ENCODE assay signal across 17 cellular contexts in the genomic region with DNA sequence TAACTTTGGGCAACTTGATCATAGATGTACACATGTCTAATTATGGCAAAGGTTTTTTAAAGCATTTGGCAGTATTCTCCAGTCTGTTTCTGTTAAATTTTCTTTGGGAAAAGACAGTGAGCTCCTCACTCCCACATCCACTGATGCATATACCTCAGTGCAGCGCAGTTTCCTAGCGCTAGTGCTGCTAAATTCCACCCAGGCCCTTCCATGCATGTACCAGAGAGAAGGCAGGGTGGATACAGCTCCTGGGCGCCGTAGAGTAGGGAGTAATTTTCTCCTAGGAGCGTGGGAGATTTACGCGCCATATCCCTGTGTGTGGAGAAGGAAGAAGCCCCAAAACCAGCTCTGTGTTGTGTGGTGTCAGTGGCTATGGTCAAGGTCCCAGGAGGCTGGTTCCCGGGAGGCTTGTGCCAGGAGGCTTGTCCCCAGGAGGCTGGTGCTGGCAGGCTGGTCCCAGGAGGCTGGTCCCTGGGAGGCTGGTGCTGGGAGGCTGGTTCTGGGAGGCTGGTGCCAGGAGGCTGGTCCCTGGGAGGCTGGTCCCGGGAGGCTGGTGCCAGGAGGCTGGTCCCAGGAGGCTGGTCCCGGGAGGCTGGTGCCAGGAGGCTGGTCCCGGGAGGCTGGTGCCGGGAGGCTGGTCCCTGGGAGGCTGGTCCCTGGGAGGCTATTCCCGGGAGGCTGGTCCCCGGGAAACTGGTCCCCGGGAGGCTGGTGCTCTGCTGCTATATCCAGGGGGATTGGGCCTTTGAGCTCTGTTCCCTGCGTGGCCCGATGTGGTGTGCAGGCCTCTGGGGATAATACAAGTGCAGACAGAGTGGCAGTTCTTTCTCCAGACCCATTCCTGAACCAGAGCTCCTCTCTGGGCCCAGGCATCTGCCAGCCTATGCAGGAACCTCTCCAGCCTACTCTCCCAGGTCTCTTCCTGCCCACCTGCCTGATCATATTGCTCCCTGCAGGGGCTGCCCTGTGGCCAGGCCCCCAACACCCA.
DNase-seq lines count a peak whose midpoint lies in the region; ATAC-seq and TF ChIP-seq lines count a peak whose summit lies in the region.
"Had no signal": no experiment of that assay in that cellular context is flagged by ENCODE, and none has a peak within 500 bp of the region (broad histone marks: within the 10 kb centered on the region; RNA-seq: fewer than 3 reads in every experiment).

No MANE protein-coding gene starts in this region.

- peaks cover 0 to 2% (median 0%) of the 10 kb centered on the region in 8 donors for H3K9me3 Mint-ChIP-seq in CD4-positive, alpha-beta memory T cell
- H3K9me3 Mint-ChIP-seq: CD8-positive, alpha-beta memory T cell had no signal

- peaks cover 28% of the 10 kb centered on the region for H3K4me1 ChIP-seq in Loucy (ENCODE audit: insufficient read depth, low read length, poor library complexity, severe bottlenecking)
- no peaks in the 10 kb centered on the region for H3K4me1 ChIP-seq in PC-3 (ENCODE audit: insufficient read depth, low read length)
- H3K4me1 ChIP-seq in CD4-positive, alpha-beta memory T cell (ENCODE audit: insufficient read depth, low read length) = no peaks in the 10 kb centered on the region
- peaks cover 5% of the 10 kb centered on the region; the same call in 1 of the 2 replicates for H3K4me1 ChIP-seq in GM23248 (ENCODE audit: insufficient read depth)

- H3K79me2 ChIP-seq in Loucy (ENCODE audit: insufficient read depth, low read length) (no peaks in the 10 kb centered on the region), PC-3 (ENCODE audit: low read length) (no peaks in the 10 kb centered on the region), GM23248 (ENCODE audit: insufficient read depth) (no peaks in the 10 kb centered on the region)

- H3K27ac Mint-ChIP-seq in CD4-positive, alpha-beta memory T cell = no peak overlapping the region
- H3K27ac Mint-ChIP-seq: B cell; CD8-positive, alpha-beta memory T cell had no signal

- H3K9ac ChIP-seq in Loucy (ENCODE audit: low read depth, low read length, poor library complexity, severe bottlenecking) = peak overlapping the region; percentile 53
- H3K9ac ChIP-seq in PC-3 (ENCODE audit: low read length) = no peak overlapping the region
- no peak overlapping the region for H3K9ac ChIP-seq in GM23248

- no TSS peak for BruUV-seq in PC-3 (replicated peaks; lab: Mats Ljungman, UMichigan)

- no peaks in the 10 kb centered on the region for H3F3A ChIP-seq in Loucy (ENCODE audit: low read depth)
- H3F3A ChIP-seq in PC-3 (ENCODE audit: low read length, unreplicated experiment) = no peaks in the 10 kb centered on the region
- H3F3A ChIP-seq in GM23248 (ENCODE audit: insufficient read depth) = 0 out of 2 replicates have a peak, but pooled peaks cover 1% of the 10 kb centered on the region

- H2AFZ ChIP-seq in Loucy (ENCODE audit: low read length) (0 out of 2 replicates have a peak overlapping the region, but pooled peaks have one; percentile 8), PC-3 (ENCODE audit: low read length) (no peak overlapping the region), GM23248 (no peak overlapping the region)

- H3K36me3 Mint-ChIP-seq in CD4-positive, alpha-beta memory T cell = no peaks in the 10 kb centered on the region
- H3K36me3 Mint-ChIP-seq: CD8-positive, alpha-beta memory T cell had no signal

- H3K27ac ChIP-seq in coronary artery = peak overlapping the region in 1 of 2 donors; percentile 67
- peak overlapping the region; percentile 33 for H3K27ac ChIP-seq in temporal lobe (ENCODE audit: low read depth, low read length)
- no peak overlapping the region for H3K27ac ChIP-seq in PC-3 (ENCODE audit: low read length)
- no peak overlapping the region for H3K27ac ChIP-seq in CD4-positive, alpha-beta memory T cell (ENCODE audit: low read depth, low read length)
- no peak overlapping the region for H3K27ac ChIP-seq in GM23248

- in situ Hi-C loops in GM23248 (cut with MboI) = no loop called here

- TF ChIP-seq CTCF in Loucy (conservative IDR thresholded peaks at IDR 0.05; ENCODE audit: low read length) (no peak), coronary artery (IDR thresholded peaks at IDR 0.05) (no peak), PC-3 (conservative IDR thresholded peaks at IDR 0.05; ENCODE audit: low read depth, low read length) (no peak)

- DNase-seq in coronary artery (ENCODE audit: low spot score) = peak; percentile 71
- DNase-seq in middle frontal gyrus (ENCODE audit: extremely low spot score, low spot score) = peak; percentile 20
- no peak for DNase-seq in PC-3
- DNase-seq in CD4-positive, alpha-beta memory T cell = no peak
- DNase-seq in GM23248 = no peak
- DNase-seq: CD8-positive, alpha-beta memory T cell; DND-41; GDM1; KG1; NCI-H1105; NCI-H1694 treated with DMSO at 0.1 percent for 48 hours; NCI-H446; SHP77 treated with DMSO at 0.1 percent for 48 hours had no signal

- H3K4me3 ChIP-seq in Loucy (ENCODE audit: low read length, poor library complexity, severe bottlenecking) (no peak overlapping the region), coronary artery (no peak overlapping the region), PC-3 (ENCODE audit: low read length) (no peak overlapping the region), GM23248 (no peak overlapping the region)
- H3K4me3 ChIP-seq in CD4-positive, alpha-beta memory T cell (ENCODE audit: low read length in 2 of 2) = no peak overlapping the region

- peak overlapping the region; percentile 37 for H3K4me2 ChIP-seq in Loucy (ENCODE audit: low read depth, low read length, poor library complexity, severe bottlenecking)
- H3K4me2 ChIP-seq in PC-3 (ENCODE audit: low read length) = no peak overlapping the region
- H3K4me2 ChIP-seq in GM23248 (ENCODE audit: unreplicated experiment) = no peak overlapping the region

- H4K20me1 ChIP-seq in Loucy (ENCODE audit: insufficient read depth, low read length, poor library complexity, severe bottlenecking) (no peaks in the 10 kb centered on the region), PC-3 (ENCODE audit: low read length) (no peaks in the 10 kb centered on the region), GM23248 (ENCODE audit: insufficient read depth) (no peaks in the 10 kb centered on the region)

- peaks cover 0 to 3% of the 10 kb centered on the region in 2 donors for H3K27me3 Mint-ChIP-seq in CD4-positive, alpha-beta memory T cell
- H3K27me3 Mint-ChIP-seq: CD8-positive, alpha-beta memory T cell had no signal

- no peaks in the 10 kb centered on the region for H3K36me3 ChIP-seq in Loucy (ENCODE audit: insufficient read depth, low read length)
- H3K36me3 ChIP-seq in PC-3 (ENCODE audit: low read depth, low read length) = 0 out of 2 replicates have a peak, but pooled peaks cover 3% of the 10 kb centered on the region
- no peaks in the 10 kb centered on the region for H3K36me3 ChIP-seq in CD4-positive, alpha-beta memory T cell (ENCODE audit: insufficient read depth, low read length)
- H3K36me3 ChIP-seq in GM23248 (ENCODE audit: low read depth) = no peaks in the 10 kb centered on the region

- POLR2A ChIA-PET in PC-3 (lab: Charles Lee; ENCODE audit: unreplicated experiment) = no interaction called here
- POLR2A ChIA-PET in CD4-positive, alpha-beta memory T cell (lab: Charles Lee; ENCODE audit: partially characterized antibody) = no interaction called here

- H3K9me3 ChIP-seq in Loucy (ENCODE audit: insufficient read depth, low read depth, low read length) (no peaks in the 10 kb centered on the region), PC-3 (ENCODE audit: low read length) (no peaks in the 10 kb centered on the region), GM23248 (ENCODE audit: low read depth) (no peaks in the 10 kb centered on the region)
- no peaks in the 10 kb centered on the region for H3K9me3 ChIP-seq in CD4-positive, alpha-beta memory T cell (ENCODE audit: control insufficient read depth in 1 of 2, low read length in 2 of 2)

- CTCF ChIA-PET in PC-3 (lab: Charles Lee) = no interaction called here
- CTCF ChIA-PET in CD4-positive, alpha-beta memory T cell (lab: Charles Lee; ENCODE audit: partially characterized antibody) = interaction anchor here (1.4 kb wide), 1 partner anchor 102 kb away, joined by 4 read pairs; no protein-coding TSS in a partner anchor

- ATAC-seq in PC-3 = no peak
- ATAC-seq: Panc1 had no signal

- H3K4me1 Mint-ChIP-seq in CD4-positive, alpha-beta memory T cell = no peaks in the 10 kb centered on the region
- H3K4me1 Mint-ChIP-seq: B cell; CD8-positive, alpha-beta memory T cell had no signal

- H3K27me3 ChIP-seq in Loucy (ENCODE audit: insufficient read depth, low read length, poor library complexity, severe bottlenecking) (no peaks in the 10 kb centered on the region), PC-3 (ENCODE audit: low read length) (no peaks in the 10 kb centered on the region), GM23248 (replicated peaks; ENCODE audit: insufficient read depth) (no peaks in the 10 kb centered on the region)
- no peaks in the 10 kb centered on the region for H3K27me3 ChIP-seq in CD4-positive, alpha-beta memory T cell (ENCODE audit: insufficient read depth, low read length)

- WGBS in GM23248 (ENCODE audit: low coverage in 1 of 2, low lambda C conversion rate in 2 of 2, missing lambda C conversion rate in 2 of 2), 2 experiments = 96% methylated on average over 12 to 17 of the region's 17 CpGs

- H3K9me2 ChIP-seq in Loucy (replicated peaks; ENCODE audit: low read depth, low read length) (no peaks in the 10 kb centered on the region), PC-3 (replicated peaks; ENCODE audit: low read length) (no peaks in the 10 kb centered on the region), GM23248 (ENCODE audit: insufficient read depth) (no peaks in the 10 kb centered on the region)

- intact Hi-C loops in PC-3 (cut with micrococcal nuclease) = no loop called here
- intact Hi-C loops in CD4-positive, alpha-beta memory T cell (cut with micrococcal nuclease) = no loop called here

- no peak overlapping the region for H3K4me3 Mint-ChIP-seq in CD4-positive, alpha-beta memory T cell
- H3K4me3 Mint-ChIP-seq: B cell; CD8-positive, alpha-beta memory T cell had no signal

Comparison
In these comparisons a context has a peak if more than half of its experiments do, and no peak if none do; other contexts are left out.
1. DNase-seq: peak in coronary artery (single experiment) and middle frontal gyrus (single experiment); none in PC-3 (single experiment), CD4-positive, alpha-beta memory T cell (0 of 5) and GM23248 (single experiment).